Comparison of ENCODE assay signal across 1 cellular context in the genomic region with DNA sequence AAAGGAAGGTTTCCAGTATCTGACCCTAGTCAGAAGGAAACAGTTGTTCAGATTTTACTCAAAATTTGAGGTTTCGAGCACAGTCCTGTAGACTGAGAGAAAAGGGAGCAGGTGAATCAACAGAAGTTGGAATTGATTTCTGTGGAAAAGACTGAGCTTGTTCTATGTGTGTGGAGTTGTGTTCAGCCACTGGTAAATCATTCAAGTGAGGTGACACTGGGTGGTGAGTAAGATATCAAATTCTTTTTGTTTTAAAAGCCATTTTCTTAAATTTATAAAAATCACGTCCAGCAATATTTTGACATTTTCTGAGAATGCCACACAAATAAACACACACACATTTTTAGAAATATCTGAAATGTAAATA.
TF ChIP-seq lines count a peak whose summit lies in the region.

No MANE protein-coding gene starts in this region.

TF ChIP-seq in GM23338, 12 proteins besides CTCF, POLR2A, EP300 and RAD21 (continued from another document):
- TF ChIP-seq ZNF462 (CRISPR knock-in tag; IDR thresholded peaks at IDR 0.05) (no peak), EZH2 (IDR thresholded peaks at IDR 0.05; ENCODE audit: low read depth, unreplicated experiment) (no peak), STAT1 (IDR thresholded peaks at IDR 0.05; ENCODE audit: unreplicated experiment) (no peak), ZNF331 (CRISPR knock-in tag; IDR thresholded peaks at IDR 0.05; ENCODE audit: low read depth) (no peak), JUNB (IDR thresholded peaks at IDR 0.05; ENCODE audit: unreplicated experiment) (no peak)
